ENCODE assay signal across 9 cellular contexts in genomic region chr3:170848294-170848917, GRCh38. TPM values are rescaled to one million over a fixed set of nuclear protein-coding genes. Genes with fewer than 3 reads are reported as not detected.
DNase-seq lines count a peak whose midpoint lies in the region; ATAC-seq, FAIRE-seq and TF ChIP-seq lines count a peak whose summit lies in the region.
"Had no signal": no experiment of that assay in that cellular context is flagged by ENCODE, and none has a peak within 500 bp of the region (broad histone marks: within the 10 kb centered on the region; RNA-seq: fewer than 3 reads in every experiment).

No MANE protein-coding gene starts in this region.

- no peaks in the 10 kb centered on the region for H3K79me2 ChIP-seq in HCT116 (ENCODE audit: insufficient read depth, low read length)
- H3K79me2 ChIP-seq in HepG2 (ENCODE audit: insufficient read depth, low read length) = no peaks in the 10 kb centered on the region

- DNase-seq in HCT116 (ENCODE audit: low read depth, low spot score) = no peak
- no peak for DNase-seq in HepG2 (ENCODE audit: low spot score)
- DNase-seq in activated CD8-positive, alpha-beta memory T cell treated with anti-CD3 and anti-CD28 coated beads, Interleukin-2, amount 50 U/mL, for 48 hours = no peak
- DNase-seq: head of caudate nucleus had no signal

- H4K20me1 ChIP-seq in HCT116 (ENCODE audit: insufficient read depth) (no peaks in the 10 kb centered on the region), HepG2 (ENCODE audit: insufficient read depth, low read length) (no peaks in the 10 kb centered on the region)

- TF ChIP-seq CTCF in C4-2B (conservative IDR thresholded peaks at IDR 0.05) = peak; percentile 84
- TF ChIP-seq CTCF in HCT116 (IDR thresholded peaks at IDR 0.05 in 2 of 3, conservative IDR thresholded peaks at IDR 0.05 in 1 of 3; ENCODE audit: borderline replicate concordance in 1 of 3, insufficient read depth in 1 of 3, low read depth in 2 of 3, low read length in 2 of 3) = peak; percentile 17 to 65 (median 46); a peak in 3 of 6 replicates
- TF ChIP-seq CTCF in VCaP (conservative IDR thresholded peaks at IDR 0.05) = peak; percentile 81
- 0 out of 2 replicates have a peak, but pooled peaks have one; percentile 18 for TF ChIP-seq CTCF in HepG2 (CRISPR knock-in tag; IDR thresholded peaks at IDR 0.05)

- no TSS peak for BruUV-seq in HCT116 (replicated peaks; lab: Mats Ljungman, UMichigan)
- BruUV-seq in HepG2 (replicated peaks; lab: Mats Ljungman, UMichigan) = no TSS peak

- H3K36me3 ChIP-seq in HCT116 (ENCODE audit: control insufficient read depth in 1 of 2, insufficient read depth in 2 of 2, low read length in 2 of 2) = no peaks in the 10 kb centered on the region
- no peaks in the 10 kb centered on the region for H3K36me3 ChIP-seq in HepG2 (replicated peaks in 1 of 2; ENCODE audit: control insufficient read depth in 1 of 2, insufficient read depth in 2 of 2, low read length in 2 of 2)

- H3K4me2 ChIP-seq in HCT116 (ENCODE audit: low read length) (no peak overlapping the region), HepG2 (ENCODE audit: low read depth, low read length) (no peak overlapping the region)

- H3K27ac ChIP-seq in C4-2B = no peak overlapping the region
- H3K27ac ChIP-seq in HCT116 (ENCODE audit: low read depth, low read length) = no peak overlapping the region
- no peak overlapping the region for H3K27ac ChIP-seq in VCaP
- no peak overlapping the region for H3K27ac ChIP-seq in HepG2 (ENCODE audit: extremely low read length, insufficient read depth, low read length)

- H3K4me1 ChIP-seq in HCT116 (ENCODE audit: control insufficient read depth in 1 of 2, insufficient read depth in 2 of 2, low read length in 2 of 2) (no peaks in the 10 kb centered on the region), HepG2 (ENCODE audit: insufficient read depth, low read length) (no peaks in the 10 kb centered on the region)

- peaks cover 0 to 5% of the 10 kb centered on the region in 2 experiments; a peak in 1 of 4 replicates for H3K9me3 ChIP-seq in HCT116 (ENCODE audit: control insufficient read depth in 1 of 2, insufficient read depth in 1 of 2, low read depth in 1 of 2, low read length in 2 of 2)
- no peaks in the 10 kb centered on the region for H3K9me3 ChIP-seq in HepG2 (ENCODE audit: low read length)

- H2AFZ ChIP-seq in HCT116 (ENCODE audit: low read depth, low read length, poor library complexity, severe bottlenecking) (peak overlapping the region; percentile 52), HepG2 (ENCODE audit: low read length) (no peak overlapping the region)

- RAD21 ChIA-PET in HCT116 (lab: Charles Lee; ENCODE audit: low non-redundant PET in 1 of 2, low total read pairs in 2 of 2, uncharacterized antibody in 2 of 2, unreplicated experiment in 2 of 2) = interaction anchor here (0.6 to 1.4 kb wide), 3 partner anchors 105 to 435 kb away, joined by 3 to 7 read pairs (median 6); no protein-coding TSS in a partner anchor

- ATAC-seq in HCT116 (peak; percentile 61), HepG2 (no peak), GM18867 (IDR thresholded peaks at IDR 0.05; ENCODE audit: unreplicated experiment) (no peak), GM18870 (IDR thresholded peaks at IDR 0.05; ENCODE audit: unreplicated experiment) (no peak)
- ATAC-seq in activated CD4-positive, CD25-positive, alpha-beta regulatory T cell treated with anti-CD3 and anti-CD28 coated beads, Interleukin-2, amount 50 U/mL, for 24 hours = no peak

- H3K9ac ChIP-seq in HCT116 (ENCODE audit: low read length) (no peak overlapping the region), HepG2 (ENCODE audit: insufficient read depth, low read depth, low read length) (no peak overlapping the region)

- no peaks in the 10 kb centered on the region for H3K27me3 ChIP-seq in HCT116 (ENCODE audit: insufficient read depth, low read length)
- 0 out of 5 replicates have a peak, but pooled peaks cover 0 to 2% of the 10 kb centered on the region in 2 experiments for H3K27me3 ChIP-seq in HepG2 (ENCODE audit: control insufficient read depth in 1 of 2, insufficient read depth in 2 of 2, low read length in 2 of 2)

- TF ChIP-seq EP300 in HepG2 (IDR thresholded peaks at IDR 0.05; ENCODE audit: low read depth in 2 of 2, low read length in 2 of 2) (no peak), HepG2 (CRISPR knock-in tag; IDR thresholded peaks at IDR 0.05; ENCODE audit: borderline replicate concordance) (no peak)

- H3K9me2 ChIP-seq in HCT116 (ENCODE audit: insufficient read depth) = no peaks in the 10 kb centered on the region

- TF ChIP-seq RAD21 in HCT116 (IDR thresholded peaks at IDR 0.05; ENCODE audit: low read depth) (peak; percentile 64), HepG2 (CRISPR knock-in tag; IDR thresholded peaks at IDR 0.05) (no peak)

- no peak overlapping the region for H3K4me3 ChIP-seq in HCT116 (replicated peaks in 1 of 2; ENCODE audit: low read depth in 1 of 2, low read length in 2 of 2)
- H3K4me3 ChIP-seq in HepG2 (replicated peaks in 1 of 3; ENCODE audit: insufficient read depth in 1 of 3, low read depth in 2 of 3, low read length in 3 of 3) = no peak overlapping the region

- CTCF ChIA-PET in HCT116 (lab: Charles Lee) = interaction anchor here (0.7 to 3.3 kb wide), 15 partner anchors 8 to 445 kb away, joined by 3 to 38 read pairs (median 4); partner anchors contain the start of gene EIF5A2
- CTCF ChIA-PET in HepG2 (lab: Yijun Ruan, JAX; ENCODE audit: low intra/inter-chr PET ratio, low total read pairs) = no interaction called here

- FAIRE-seq in HepG2 (lab: Jason Lieb, UNC) = no peak

- POLR2A ChIA-PET in HCT116 (lab: Charles Lee) (interaction anchor here (0.9 to 1.2 kb wide), 2 partner anchors 17 to 22 kb away, joined by 3 to 4 read pairs; partner anchors contain the start of gene RPL22L1), HepG2 (lab: Yijun Ruan, JAX) (interaction anchor here (1.2 kb wide), 1 partner anchor 22 kb away, joined by 3 read pairs; the partner anchor contains the start of gene RPL22L1)

- WGBS in HepG2 (ENCODE audit: low lambda C conversion rate) = 63% methylated on average over 2 of the region's 2 CpGs

- TF ChIP-seq POLR2A in HCT116 (IDR thresholded peaks at IDR 0.05; ENCODE audit: borderline replicate concordance, extremely low read depth, insufficient read depth, insufficient read length) (no peak), HepG2 (IDR thresholded peaks at IDR 0.05; ENCODE audit: insufficient read depth in 1 of 2, low read depth in 2 of 2, low read length in 2 of 2) (no peak)

- intact Hi-C loops in HCT116 (cut with micrococcal nuclease) (loop anchor here (1.0 to 5.0 kb wide), 2 partner anchors 434 to 536 kb away; no protein-coding TSS in a partner anchor), HepG2 (cut with micrococcal nuclease; ENCODE audit: unreplicated experiment) (no loop called here)

- in situ Hi-C loops in HepG2 (cut with HindIII; ENCODE audit: extremely low pct_ligation_motif_present, low pct_unique_long_range_greater_than_20kb) = no loop called here

TF ChIP-seq in HCT116, 20 proteins besides CTCF, POLR2A, EP300 and RAD21:
- TF ChIP-seq ELF1 (IDR thresholded peaks at IDR 0.05; ENCODE audit: borderline replicate concordance, low read depth) = no peak
- no peak for TF ChIP-seq POLR2AphosphoS5 (IDR thresholded peaks at IDR 0.05; ENCODE audit: low read depth, low read length)
- TF ChIP-seq EZH2 (IDR thresholded peaks at IDR 0.05) = no peak
- no peak for TF ChIP-seq EGR1 (IDR thresholded peaks at IDR 0.05; ENCODE audit: low read depth)
- TF ChIP-seq ZNF274 (IDR thresholded peaks at IDR 0.05; ENCODE audit: low read depth, low read length) = no peak
- no peak for TF ChIP-seq YY1 (IDR thresholded peaks at IDR 0.05; ENCODE audit: extremely low read depth, insufficient replicate concordance, low read depth, low read length)

TF ChIP-seq in HepG2, 621 proteins besides CTCF, POLR2A, EP300 and RAD21 (continues in another document):
- no peak for TF ChIP-seq BRF2 (CRISPR knock-in tag; IDR thresholded peaks at IDR 0.05)

RNA-seq across cellular contexts. Expression of gene RPL22L1, which starts 21.6 kb away (rescaled TPM):
- total RNA-seq in HCT116 (2021; ENCODE audit: unreplicated experiment) (492 TPM), HepG2 (2016; rRNA removed; fragmentation: Illumina TruSeq; extraction: Trizol) (150 and 152 TPM in 2 replicates)
- 150 and 215 TPM in 2 replicates for polyA plus RNA-seq in HCT116 (2012)
- total RNA-seq in HepG2 (2016; cell fraction: cytosol; rRNA removed; fragmentation: Illumina TruSeq; extraction: Trizol; ENCODE audit: low read depth) = 116 and 134 TPM in 2 replicates
- 151 and 154 TPM in 2 replicates for total RNA-seq in HepG2 (2016; cell fraction: insoluble cytoplasmic fraction; rRNA removed; fragmentation: Illumina TruSeq; extraction: Trizol)
- 153 and 155 TPM in 2 replicates for total RNA-seq in HepG2 (2016; cell fraction: membrane; rRNA removed; fragmentation: Illumina TruSeq; extraction: Trizol)
- 82.3 and 106 TPM in 2 replicates for total RNA-seq in HepG2 (2016; cell fraction: nucleus; rRNA removed; fragmentation: Illumina TruSeq; extraction: Trizol)
- 42.7 and 44.1 TPM in 2 replicates for polyA plus RNA-seq in HepG2 (2011; rRNA removed)
- polyA plus RNA-seq in HepG2 (2011; cell fraction: cytosol; rRNA removed) = 23.0 and 50.4 TPM in 2 replicates
- polyA plus RNA-seq in HepG2 (2011; cell fraction: nucleus; rRNA removed) = 10.1 and 18.0 TPM in 2 replicates
- 109 and 125 TPM in 2 replicates for polyA plus RNA-seq in HepG2 (2012)
- polyA plus RNA-seq in HepG2 (2016; cell fraction: cytosol; fragmentation: Illumina TruSeq; extraction: Trizol; ENCODE audit: low read depth) = 110 and 115 TPM in 2 replicates
- 101 and 141 TPM in 2 replicates for polyA plus RNA-seq in HepG2 (2016; cell fraction: insoluble cytoplasmic fraction; fragmentation: Illumina TruSeq; extraction: Trizol; ENCODE audit: low read depth)
- polyA plus RNA-seq in HepG2 (2016; cell fraction: membrane; fragmentation: Illumina TruSeq; extraction: Trizol; ENCODE audit: low read depth) = 105 and 124 TPM in 2 replicates
- polyA plus RNA-seq in HepG2 (2016; cell fraction: nucleus; fragmentation: Illumina TruSeq; extraction: Trizol; ENCODE audit: insufficient read depth, low read depth) = 145 and 173 TPM in 2 replicates
- 1.2 and 4.4 TPM in 2 replicates for polyA minus RNA-seq in HepG2 (2011; rRNA and poly(A)+ RNA removed; ENCODE audit: low replicate concordance)
- 5.8 and 9.7 TPM in 2 replicates for polyA minus RNA-seq in HepG2 (2011; cell fraction: cytosol; rRNA and poly(A)+ RNA removed)
- 14.3 and 15.4 TPM in 2 replicates for polyA minus RNA-seq in HepG2 (2011; cell fraction: nucleus; rRNA and poly(A)+ RNA removed)

Comparison
In these comparisons a context has a peak if more than half of its experiments do, and no peak if none do; other contexts are left out.
1. CTCF ChIP-seq: peak in every context shown above with its lines; median percentile 84 in C4-2B; 81 in VCaP; 46 in HCT116; 18 in HepG2.